ENCODE assay signal across 15 cellular contexts in genomic region chr5:176816043-176816745, GRCh38. TPM values are rescaled to one million over a fixed set of nuclear protein-coding genes. Genes with fewer than 3 reads are reported as not detected.
A peak's percentile ranks its signal among the peaks of the same experiment; 100 is the strongest.
DNase-seq lines count a peak whose midpoint lies in the region; ATAC-seq and TF ChIP-seq lines count a peak whose summit lies in the region.
"Had no signal": no experiment of that assay in that cellular context is flagged by ENCODE, and none has a peak within 500 bp of the region (broad histone marks: within the 10 kb centered on the region; RNA-seq: fewer than 3 reads in every experiment).

No MANE protein-coding gene starts in this region.

- H3K4me1 ChIP-seq in uterus, result peaks cover 0 to 6% of the 10 kb centered on the region in 2 donors

- no peak for DNase-seq in activated naive CD4-positive, alpha-beta T cell treated with anti-CD3 and anti-CD28 coated beads for 36 hours
- DNase-seq in NCI-H2081 (lab: John Stamatoyannopoulos, UW) (peak; percentile 87 to 97), posterior vena cava (ENCODE audit: low spot score) (peak; percentile 73), uterus (no peak), dedifferentiated amniotic fluid mesenchymal stem cell (ENCODE audit: extremely low spot score) (no peak)
- DNase-seq: NCI-H1694; stimulated activated CD4-positive, alpha-beta T cell treated with anti-CD3 and anti-CD28 coated beads, Interleukin-4, amount 100 ng/mL, for 1 hour; stimulated activated naive CD4-positive, alpha-beta T cell; T-helper 9 cell had no signal

- no peak for ATAC-seq in activated T-helper 17 cell treated with anti-CD3 and anti-CD28 coated beads, Interleukin-2, amount 50 U/mL, for 72 hours (replicated peaks)
- ATAC-seq in GM21515 (IDR thresholded peaks at IDR 0.05; ENCODE audit: unreplicated experiment), result no peak
- ATAC-seq: activated naive CD4-positive, alpha-beta T cell treated with anti-CD3 and anti-CD28 coated beads, Interleukin-2, amount 50 U/mL, for 72 hours had no signal

- peak overlapping the region; percentile 27 for H3K4me3 Mint-ChIP-seq in activated naive CD4-positive, alpha-beta T cell treated with anti-CD3 and anti-CD28 coated beads, Interleukin-2, amount 50 U/mL, for 24 hours
- no peak overlapping the region for H3K4me3 Mint-ChIP-seq in activated naive CD4-positive, alpha-beta T cell treated with anti-CD3 and anti-CD28 coated beads for 36 hours
- peak overlapping the region; percentile 52 for H3K4me3 Mint-ChIP-seq in activated T-helper 17 cell treated with anti-CD3 and anti-CD28 coated beads, Interleukin-2, amount 50 U/mL, for 72 hours

- intact Hi-C loops in activated naive CD4-positive, alpha-beta T cell treated with anti-CD3 and anti-CD28 coated beads for 36 hours (cut with micrococcal nuclease), result loop anchor here (10.0 kb wide), 1 partner anchor 99 kb away; no protein-coding TSS in a partner anchor
- intact Hi-C loops in posterior vena cava (cut with DNase I) (no loop called here), uterus (cut with DNase I; ENCODE audit: low total_unique reads) (no loop called here)

- H3K27ac ChIP-seq in uterus, result no peak overlapping the region
- H3K27ac ChIP-seq: coronary artery had no signal

- CTCF ChIA-PET in activated naive CD4-positive, alpha-beta T cell treated with anti-CD3 and anti-CD28 coated beads for 36 hours (lab: Charles Lee), result interaction anchor here (2.0 to 2.3 kb wide), 2 partner anchors 22 to 155 kb away, joined by 4 to 12 read pairs; no protein-coding TSS in a partner anchor

- no peak for TF ChIP-seq POLR2A in uterus (IDR thresholded peaks at IDR 0.05)

- H3K36me3 ChIP-seq in uterus, result no peaks in the 10 kb centered on the region

- H3K36me3 Mint-ChIP-seq in activated naive CD4-positive, alpha-beta T cell treated with anti-CD3 and anti-CD28 coated beads, Interleukin-2, amount 50 U/mL, for 24 hours, result no peaks in the 10 kb centered on the region
- H3K36me3 Mint-ChIP-seq in activated naive CD4-positive, alpha-beta T cell treated with anti-CD3 and anti-CD28 coated beads for 36 hours (ENCODE audit: low read depth), result no peaks in the 10 kb centered on the region
- peaks cover 4% of the 10 kb centered on the region for H3K36me3 Mint-ChIP-seq in activated T-helper 17 cell treated with anti-CD3 and anti-CD28 coated beads, Interleukin-2, amount 50 U/mL, for 72 hours (ENCODE audit: low read depth)
- H3K36me3 Mint-ChIP-seq: activated naive CD4-positive, alpha-beta T cell treated with anti-CD3 and anti-CD28 coated beads, Interleukin-2, amount 50 U/mL, for 72 hours had no signal

- H3K9me3 ChIP-seq in uterus, result no peaks in the 10 kb centered on the region

- peaks cover 0 to 18% of the 10 kb centered on the region in 2 donors for H3K27me3 ChIP-seq in uterus

- H3K4me1 Mint-ChIP-seq in activated naive CD4-positive, alpha-beta T cell treated with anti-CD3 and anti-CD28 coated beads, Interleukin-2, amount 50 U/mL, for 24 hours, result peaks cover 12% of the 10 kb centered on the region
- H3K4me1 Mint-ChIP-seq in activated naive CD4-positive, alpha-beta T cell treated with anti-CD3 and anti-CD28 coated beads for 36 hours (ENCODE audit: low read depth), result peaks cover 13% of the 10 kb centered on the region
- peaks cover 14% of the 10 kb centered on the region for H3K4me1 Mint-ChIP-seq in activated T-helper 17 cell treated with anti-CD3 and anti-CD28 coated beads, Interleukin-2, amount 50 U/mL, for 72 hours

- no peak overlapping the region for H3K4me3 ChIP-seq in uterus
- H3K4me3 ChIP-seq: coronary artery had no signal

- no peak for TF ChIP-seq CTCF in uterus (IDR thresholded peaks at IDR 0.05)

- peaks cover 70% of the 10 kb centered on the region for H3K27me3 Mint-ChIP-seq in activated naive CD4-positive, alpha-beta T cell treated with anti-CD3 and anti-CD28 coated beads, Interleukin-2, amount 50 U/mL, for 24 hours
- H3K27me3 Mint-ChIP-seq in activated naive CD4-positive, alpha-beta T cell treated with anti-CD3 and anti-CD28 coated beads for 36 hours (ENCODE audit: low read depth), result peaks cover 69% of the 10 kb centered on the region
- peaks cover 68% of the 10 kb centered on the region for H3K27me3 Mint-ChIP-seq in activated T-helper 17 cell treated with anti-CD3 and anti-CD28 coated beads, Interleukin-2, amount 50 U/mL, for 72 hours

- no peak overlapping the region for H3K27ac Mint-ChIP-seq in activated naive CD4-positive, alpha-beta T cell treated with anti-CD3 and anti-CD28 coated beads, Interleukin-2, amount 50 U/mL, for 24 hours
- H3K27ac Mint-ChIP-seq in activated naive CD4-positive, alpha-beta T cell treated with anti-CD3 and anti-CD28 coated beads for 36 hours, result no peak overlapping the region
- H3K27ac Mint-ChIP-seq in activated T-helper 17 cell treated with anti-CD3 and anti-CD28 coated beads, Interleukin-2, amount 50 U/mL, for 72 hours, result no peak overlapping the region
- H3K27ac Mint-ChIP-seq: activated naive CD4-positive, alpha-beta T cell treated with anti-CD3 and anti-CD28 coated beads, Interleukin-2, amount 50 U/mL, for 72 hours had no signal

- no peaks in the 10 kb centered on the region for H3K9me3 Mint-ChIP-seq in activated naive CD4-positive, alpha-beta T cell treated with anti-CD3 and anti-CD28 coated beads, Interleukin-2, amount 50 U/mL, for 24 hours
- H3K9me3 Mint-ChIP-seq in activated naive CD4-positive, alpha-beta T cell treated with anti-CD3 and anti-CD28 coated beads for 36 hours, result no peaks in the 10 kb centered on the region
- H3K9me3 Mint-ChIP-seq in activated T-helper 17 cell treated with anti-CD3 and anti-CD28 coated beads, Interleukin-2, amount 50 U/mL, for 72 hours, result no peaks in the 10 kb centered on the region
- H3K9me3 Mint-ChIP-seq: activated naive CD4-positive, alpha-beta T cell treated with anti-CD3 and anti-CD28 coated beads, Interleukin-2, amount 50 U/mL, for 72 hours had no signal

RNA-seq across cellular contexts. Expression of gene UNC5A, which starts 5.8 kb away (rescaled TPM):
- not detected for total RNA-seq in activated naive CD4-positive, alpha-beta T cell treated with anti-CD3 and anti-CD28 coated beads for 36 hours
- total RNA-seq in activated T-helper 17 cell treated with anti-CD3 and anti-CD28 coated beads, Interleukin-2, amount 50 U/mL, for 72 hours, result not detected
- total RNA-seq in posterior vena cava (1 to 10 TPM in 1 of 2 donors, under 1 TPM in 1; 0.74 to 1.0 TPM), uterus (under 1 TPM in 1 of 4 donors, not detected in 3; 0.48 TPM)
- total RNA-seq: activated CD8-positive, alpha-beta memory T cell treated with anti-CD3 and anti-CD28 coated beads for 36 hours had no signal

Comparison
In these comparisons a context has a peak if more than half of its experiments do, and no peak if none do; other contexts are left out.
1. DNase-seq: peak in NCI-H2081 (2 of 2) and posterior vena cava (single experiment); none in activated naive CD4-positive, alpha-beta T cell treated with anti-CD3 and anti-CD28 coated beads for 36 hours (single experiment), uterus (0 of 2) and dedifferentiated amniotic fluid mesenchymal stem cell (single experiment).